Comparison of ENCODE assay signal across 13 cellular contexts in the genomic region with DNA sequence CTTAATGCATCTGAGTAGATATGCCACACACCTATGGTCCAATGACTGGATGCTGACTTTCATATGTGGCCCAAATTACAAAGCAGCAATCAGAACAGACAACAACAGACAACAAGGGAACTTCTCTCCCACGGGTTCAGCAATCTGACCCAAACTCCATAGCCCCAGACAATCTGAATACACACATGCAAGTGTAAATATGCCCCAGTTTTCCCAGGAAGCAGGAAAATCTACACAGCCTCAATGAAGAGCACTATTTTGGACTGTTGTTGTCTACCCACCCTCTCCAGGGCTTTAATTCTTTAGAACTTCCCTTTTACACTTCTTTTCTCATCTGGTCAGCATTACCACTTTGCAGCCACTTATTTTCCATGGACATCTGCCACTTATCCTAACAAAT. TPM values are rescaled to one million over a fixed set of nuclear protein-coding genes. Genes with fewer than 3 reads are reported as not detected.
DNase-seq lines count a peak whose midpoint lies in the region; ATAC-seq and TF ChIP-seq lines count a peak whose summit lies in the region.
"Had no signal": no experiment of that assay in that cellular context is flagged by ENCODE, and none has a peak within 500 bp of the region (broad histone marks: within the 10 kb centered on the region; RNA-seq: fewer than 3 reads in every experiment).

No MANE protein-coding gene starts in this region.

- peaks cover 56% of the 10 kb centered on the region for H3K79me2 ChIP-seq in Karpas-422 (ENCODE audit: low read length)

- H3K4me2 ChIP-seq in BLaER1 = peak overlapping the region; percentile 96
- H3K4me2 ChIP-seq in Karpas-422 (ENCODE audit: low read depth, low read length, poor library complexity, severe bottlenecking) = peak overlapping the region; percentile 52

- no peak overlapping the region; the same call in 1 of the 2 replicates for H3K4me3 ChIP-seq in BLaER1
- H3K4me3 ChIP-seq in Karpas-422 (ENCODE audit: low read length) = peak overlapping the region; percentile 6; the same call in 1 of the 2 replicates
- H3K4me3 ChIP-seq: mucosa of descending colon had no signal

- H3K9me2 ChIP-seq in Karpas-422 (replicated peaks; ENCODE audit: insufficient read depth, low read length) = no peaks in the 10 kb centered on the region

- H3K27me3 ChIP-seq in BLaER1 (peaks cover 9% of the 10 kb centered on the region), Karpas-422 (ENCODE audit: low read length) (peaks cover 2% of the 10 kb centered on the region; the same call in 1 of the 2 replicates)
- H3K27me3 ChIP-seq: gastroesophageal sphincter, transverse colon had no signal

- H3K27ac Mint-ChIP-seq in brain = peak overlapping the region in 4 of 5 experiments; percentile 3 to 88 (median 16)
- H3K27ac Mint-ChIP-seq in natural killer cell treated with Interleukin-12 subunit alpha and Interleukin-12 subunit beta and Interleukin-15 and Interleukin-18, amount 100 ng/mL, for 72 hours = peak overlapping the region; percentile 21 to 51

- peaks cover 21% of the 10 kb centered on the region for H3K36me3 Mint-ChIP-seq in brain
- H3K36me3 Mint-ChIP-seq in natural killer cell treated with Interleukin-12 subunit alpha and Interleukin-12 subunit beta and Interleukin-15 and Interleukin-18, amount 100 ng/mL, for 72 hours = peaks cover 7% of the 10 kb centered on the region

- peaks cover 0 to 4% (median 0%) of the 10 kb centered on the region in 5 experiments for H3K9me3 Mint-ChIP-seq in brain
- H3K9me3 Mint-ChIP-seq in natural killer cell treated with Interleukin-12 subunit alpha and Interleukin-12 subunit beta and Interleukin-15 and Interleukin-18, amount 100 ng/mL, for 72 hours = no peaks in the 10 kb centered on the region

- DNase-seq in Karpas-422 (no peak), NCI-H187 (lab: John Stamatoyannopoulos, UW) (no peak), NCI-H446 (lab: John Stamatoyannopoulos, UW) (no peak), D341Med (ENCODE audit: low spot score) (no peak)
- DNase-seq in natural killer cell treated with Interleukin-12 subunit alpha and Interleukin-12 subunit beta and Interleukin-15 and Interleukin-18, amount 100 ng/mL, for 72 hours (ENCODE audit: low spot score) = no peak
- DNase-seq: DMS53, mucosa of descending colon, NCI-H1417 treated with DMSO at 0.1 percent for 48 hours, transverse colon had no signal

- no peak for ATAC-seq in natural killer cell treated with Interleukin-12 subunit alpha and Interleukin-12 subunit beta and Interleukin-15 and Interleukin-18, amount 100 ng/mL, for 72 hours
- no peak for ATAC-seq in GM19395 (IDR thresholded peaks at IDR 0.05; ENCODE audit: unreplicated experiment)
- ATAC-seq: gastroesophageal sphincter, mucosa of descending colon had no signal

- peak overlapping the region; percentile 72 to 95 (median 92) for H3K4me3 Mint-ChIP-seq in brain
- H3K4me3 Mint-ChIP-seq in natural killer cell treated with Interleukin-12 subunit alpha and Interleukin-12 subunit beta and Interleukin-15 and Interleukin-18, amount 100 ng/mL, for 72 hours = peak overlapping the region; percentile 56

- H2AFZ ChIP-seq in Karpas-422 (ENCODE audit: low read length) = no peak overlapping the region

- H3K9me3 ChIP-seq in BLaER1 (no peaks in the 10 kb centered on the region), Karpas-422 (ENCODE audit: low read length) (no peaks in the 10 kb centered on the region)
- H3K9me3 ChIP-seq: gastroesophageal sphincter, mucosa of descending colon, transverse colon had no signal

- H3K9ac ChIP-seq in BLaER1 (no peak overlapping the region), Karpas-422 (ENCODE audit: low read length) (peak overlapping the region; percentile 12; the same call in 1 of the 2 replicates)

- H3K36me3 ChIP-seq in BLaER1 (peaks cover 44% of the 10 kb centered on the region), Karpas-422 (ENCODE audit: insufficient read depth, low read length) (no peaks in the 10 kb centered on the region)
- H3K36me3 ChIP-seq: gastroesophageal sphincter, transverse colon had no signal

- peaks cover 83% of the 10 kb centered on the region for H3K4me1 Mint-ChIP-seq in brain
- peaks cover 42 to 56% of the 10 kb centered on the region in 2 donors for H3K4me1 Mint-ChIP-seq in natural killer cell treated with Interleukin-12 subunit alpha and Interleukin-12 subunit beta and Interleukin-15 and Interleukin-18, amount 100 ng/mL, for 72 hours (ENCODE audit: low read depth in 2 of 2)

- H3K4me1 ChIP-seq in BLaER1 (peaks cover 38% of the 10 kb centered on the region), Karpas-422 (ENCODE audit: low read length) (peaks cover 27% of the 10 kb centered on the region)

- no peak for TF ChIP-seq CTCF in brain (conservative IDR thresholded peaks at IDR 0.05)

- H3K27ac ChIP-seq in BLaER1 = no peak overlapping the region
- no peak overlapping the region for H3K27ac ChIP-seq in Karpas-422 (ENCODE audit: low read length)

- H4K20me1 ChIP-seq in BLaER1 = peaks cover 90% of the 10 kb centered on the region
- peaks cover 23% of the 10 kb centered on the region for H4K20me1 ChIP-seq in Karpas-422 (ENCODE audit: insufficient read depth, low read depth, low read length)

- H3K27me3 Mint-ChIP-seq in brain = peaks cover 6% of the 10 kb centered on the region
- no peaks in the 10 kb centered on the region for H3K27me3 Mint-ChIP-seq in natural killer cell treated with Interleukin-12 subunit alpha and Interleukin-12 subunit beta and Interleukin-15 and Interleukin-18, amount 100 ng/mL, for 72 hours

RNA-seq across cellular contexts. Expression of a gene that starts 2.0 kb away (rescaled TPM):
- 19.4 and 25.3 TPM in 2 replicates for total RNA-seq in Karpas-422 (2014; rRNA removed; shearing (Covaris generic); ENCODE audit: low replicate concordance)
- polyA plus RNA-seq in brain (ENCODE audit: insufficient read depth, low read depth, low replicate concordance) = 62.1 TPM
- total RNA-seq in natural killer cell treated with Interleukin-12 subunit alpha and Interleukin-12 subunit beta and Interleukin-15 and Interleukin-18, amount 100 ng/mL, for 72 hours = 10 to 100 TPM; 54.9 to 60.8 TPM
